11 cellular contexts compared by ENCODE assay signal in the genomic region with DNA sequence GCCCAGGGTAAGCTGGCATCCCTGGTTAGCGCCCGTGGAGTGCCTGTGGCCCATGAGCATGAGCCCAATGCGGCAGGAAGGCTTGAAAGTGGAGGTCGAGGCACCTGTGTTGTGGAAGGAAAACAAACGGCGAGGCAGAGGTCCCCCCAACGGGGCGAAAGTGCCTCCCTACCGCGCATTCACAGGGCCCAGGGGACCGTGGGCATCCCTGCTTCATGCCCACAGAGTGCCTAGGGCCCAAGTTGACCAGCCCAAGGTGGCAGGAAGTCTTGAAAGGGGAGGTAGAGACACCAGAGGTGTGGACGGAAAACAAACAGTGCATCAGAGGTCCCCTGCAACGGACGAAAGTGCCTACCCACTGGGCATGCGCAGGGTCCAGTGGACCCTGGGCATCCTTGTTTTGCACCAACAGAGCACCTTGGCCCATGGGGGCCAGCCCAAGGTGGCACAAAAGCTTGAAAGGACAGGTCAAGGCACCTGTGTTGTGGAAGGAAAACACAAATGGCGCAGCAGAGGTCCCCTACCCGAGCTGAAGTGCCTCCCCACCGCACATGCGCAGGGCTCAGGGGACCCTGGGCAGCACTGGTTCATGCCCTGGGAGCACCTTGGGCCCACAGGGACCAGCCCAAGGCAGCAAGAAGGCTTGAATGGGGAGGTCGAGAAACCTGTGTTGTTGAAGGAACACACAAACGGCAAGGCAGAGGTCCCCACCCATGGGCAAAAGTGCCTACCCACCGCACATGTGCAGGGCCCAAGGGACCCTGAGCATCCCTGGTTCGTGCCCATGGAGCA.
DNase-seq lines count a peak whose midpoint lies in the region; ATAC-seq and TF ChIP-seq lines count a peak whose summit lies in the region.
"Had no signal": no experiment of that assay in that cellular context is flagged by ENCODE, and none has a peak within 500 bp of the region (broad histone marks: within the 10 kb centered on the region; RNA-seq: fewer than 3 reads in every experiment).

No MANE protein-coding gene starts in this region.

- TF ChIP-seq CTCF in GM10248 (IDR thresholded peaks at IDR 0.05; ENCODE audit: control extremely low read depth, extremely low read depth, low read depth, missing control alignments) (no peak), left ventricle myocardium inferior (IDR thresholded peaks at IDR 0.05; ENCODE audit: borderline replicate concordance) (no peak)

- no peak overlapping the region for H3K4me3 ChIP-seq in left ventricle myocardium inferior
- H3K4me3 ChIP-seq: cardiac muscle cell had no signal

- H3K27ac ChIP-seq in left ventricle myocardium inferior (replicated peaks), result no peak overlapping the region
- H3K27ac ChIP-seq: cardiac muscle cell had no signal

- H3K4me3 Mint-ChIP-seq in T-helper 17 cell, result no peak overlapping the region
- H3K4me3 Mint-ChIP-seq: neural crest cell had no signal

- no peaks in the 10 kb centered on the region for H3K36me3 ChIP-seq in left ventricle myocardium inferior
- H3K36me3 ChIP-seq: cardiac muscle cell had no signal

- no peaks in the 10 kb centered on the region for H3K4me1 ChIP-seq in left ventricle myocardium inferior

- no peaks in the 10 kb centered on the region for H3K27me3 Mint-ChIP-seq in T-helper 17 cell

- no peaks in the 10 kb centered on the region for H3K4me1 Mint-ChIP-seq in T-helper 17 cell
- H3K4me1 Mint-ChIP-seq: neural crest cell had no signal

- no peaks in the 10 kb centered on the region for H3K36me3 Mint-ChIP-seq in T-helper 17 cell (ENCODE audit: low read depth)

- CTCF ChIA-PET in GM10248 (lab: Yijun Ruan, JAX), result no interaction called here

- peaks cover 4% of the 10 kb centered on the region for H3K9me3 ChIP-seq in T-helper 17 cell (ENCODE audit: control insufficient read depth, low read length, poor library complexity, severe bottlenecking)
- peaks cover 74% of the 10 kb centered on the region for H3K9me3 ChIP-seq in left ventricle myocardium inferior (replicated peaks)

- ATAC-seq in T-helper 17 cell, result no peak

- H3K27ac Mint-ChIP-seq in T-helper 17 cell, result no peak overlapping the region

- DNase-seq in GM10248 (ENCODE audit: extremely low spot score) (peak; percentile 2), T-helper 17 cell (peak in 2 of 3 donors; percentile 4 to 5), left ventricle myocardium inferior (peak; percentile 4), SKM-1 (lab: John Stamatoyannopoulos, UW; ENCODE audit: unreplicated experiment) (no peak), HPDE6-E6E7 (ENCODE audit: extremely low spot score) (no peak), T-helper 9 cell (no peak)
- DNase-seq in stimulated activated CD8-positive, alpha-beta memory T cell treated with anti-CD3 and anti-CD28 coated beads, Interleukin-4, amount 100 ng/mL, for 48 hours, result peak; percentile 1
- DNase-seq: NCI-H2171; stimulated activated naive CD4-positive, alpha-beta T cell had no signal

- H3K27me3 ChIP-seq in left ventricle myocardium inferior (ENCODE audit: low read depth), result peaks cover 27% of the 10 kb centered on the region
- H3K27me3 ChIP-seq: cardiac muscle cell had no signal

- POLR2A ChIA-PET in GM10248 (lab: Yijun Ruan, JAX), result no interaction called here

- intact Hi-C loops in left ventricle myocardium inferior (cut with micrococcal nuclease), result no loop called here

Comparison
In these comparisons a context has a peak if more than half of its experiments do, and no peak if none do; other contexts are left out.
1. DNase-seq: peak in GM10248 (single experiment), T-helper 17 cell (2 of 3), left ventricle myocardium inferior (single experiment) and stimulated activated CD8-positive, alpha-beta memory T cell treated with anti-CD3 and anti-CD28 coated beads, Interleukin-4, amount 100 ng/mL, for 48 hours (single experiment); none in SKM-1 (single experiment), HPDE6-E6E7 (single experiment) and T-helper 9 cell (single experiment).